In the genomic region with DNA sequence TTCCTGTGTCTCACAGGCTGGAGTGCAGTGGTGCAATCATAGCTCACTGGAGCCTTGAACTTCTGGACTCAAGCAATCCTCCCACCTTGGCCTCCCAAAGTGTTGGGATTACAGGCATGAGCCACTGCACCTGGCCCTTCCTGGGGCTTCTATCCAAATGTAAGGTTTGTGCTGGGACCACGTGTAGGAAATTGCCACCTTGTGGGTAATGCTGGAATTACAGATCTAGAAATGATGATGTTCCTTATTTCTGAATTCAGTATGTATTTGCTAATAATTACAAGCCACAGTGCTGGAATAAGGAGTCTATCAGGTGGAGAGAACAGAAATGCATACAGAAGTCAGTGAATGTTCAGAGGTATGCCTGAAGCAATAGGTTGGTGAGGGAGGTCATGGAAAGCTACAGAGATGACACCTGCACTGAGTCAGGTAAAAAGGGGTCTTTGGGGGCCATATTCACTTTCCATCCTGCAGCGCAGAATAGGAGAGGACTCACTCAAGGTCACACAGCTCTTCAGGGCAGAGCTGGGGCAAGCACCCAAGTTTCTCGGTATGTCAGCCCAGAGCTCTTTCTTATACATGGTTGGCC, we compare ENCODE assay signal across 9 cellular contexts. TPM values are rescaled to one million over a fixed set of nuclear protein-coding genes. Genes with fewer than 3 reads are reported as not detected.
DNase-seq lines count a peak whose midpoint lies in the region; ATAC-seq, FAIRE-seq and TF ChIP-seq lines count a peak whose summit lies in the region.
"Had no signal": no experiment of that assay in that cellular context is flagged by ENCODE, and none has a peak within 500 bp of the region (broad histone marks: within the 10 kb centered on the region; RNA-seq: fewer than 3 reads in every experiment).

No MANE protein-coding gene starts in this region.

- H3K27ac ChIP-seq in A549: no peak overlapping the region

- H3K27me3 Mint-ChIP-seq in MCF 10A (ENCODE audit: insufficient read depth, unreplicated experiment): peaks cover 5% of the 10 kb centered on the region

- POLR2A ChIA-PET in A549 (lab: Yijun Ruan, JAX): no interaction called here
- POLR2A ChIA-PET in MCF 10A (lab: Yijun Ruan, JAX): interaction anchor here (1.2 kb wide), 1 partner anchor 26 kb away, joined by 3 read pairs; no protein-coding TSS in a partner anchor

- TF ChIP-seq POLR2A in A549 (IDR thresholded peaks at IDR 0.05; ENCODE audit: low read length): no peak

- TF ChIP-seq CTCF in A549 (IDR thresholded peaks at IDR 0.05): peak; percentile 59
- peak; percentile 43 for TF ChIP-seq CTCF in MCF 10A (IDR thresholded peaks at IDR 0.05; ENCODE audit: unreplicated experiment)

- ATAC-seq in A549 (peak; percentile 62 to 66; a peak in 3 of 6 replicates), HG03097 (IDR thresholded peaks at IDR 0.05; ENCODE audit: low FRiP score, unreplicated experiment) (no peak)

- peak; percentile 54 to 55 for TF ChIP-seq RAD21 in A549 (conservative IDR thresholded peaks at IDR 0.05 in 1 of 2, IDR thresholded peaks at IDR 0.05 in 1 of 2)

- H3K36me3 Mint-ChIP-seq in MCF 10A (ENCODE audit: insufficient read depth, unreplicated experiment): no peaks in the 10 kb centered on the region

- H3K4me3 ChIP-seq in A549: no peak overlapping the region

- intact Hi-C loops in MCF 10A (cut with micrococcal nuclease): loop anchor here (2.0 kb wide), 2 partner anchors 62 to 520 kb away; no protein-coding TSS in a partner anchor

- in situ Hi-C loops in G401 (cut with HindIII; ENCODE audit: low sequenced_read_pairs): no loop called here

- no peak for FAIRE-seq in A549 (lab: Jason Lieb, UNC)
- FAIRE-seq: colon had no signal

- no peaks in the 10 kb centered on the region for H3K9me3 Mint-ChIP-seq in MCF 10A (ENCODE audit: unreplicated experiment)

- peaks cover 8% of the 10 kb centered on the region; the same call in 2 of the 3 replicates for H3K9me3 ChIP-seq in A549

- peaks cover 21% of the 10 kb centered on the region for H3K4me1 ChIP-seq in A549

- H3K4me2 ChIP-seq in A549: no peak overlapping the region

- CTCF ChIA-PET in A549 (lab: Yijun Ruan, JAX) (interaction anchor here (0.7 to 4.1 kb wide), 36 partner anchors 9 to 951 kb away, joined by 3 to 49 read pairs (median 4); partner anchors contain the start of gene ANKRD18A), MCF 10A (lab: Yijun Ruan, JAX) (interaction anchor here (0.5 to 4.3 kb wide), 22 partner anchors 8 to 859 kb away, joined by 3 to 37 read pairs (median 3); no protein-coding TSS in a partner anchor)

- H3K4me3 Mint-ChIP-seq in MCF 10A (ENCODE audit: unreplicated experiment): no peak overlapping the region

- DNase-seq in A549 (ENCODE audit: low read depth in 1 of 2, low spot score in 1 of 2) (peak; percentile 34 to 60), G401 (ENCODE audit: low spot score) (peak; percentile 72), NCI-H2227 (lab: John Stamatoyannopoulos, UW; ENCODE audit: unreplicated experiment) (peak; percentile 45), MCF 10A (ENCODE audit: unreplicated experiment) (peak; percentile 49), lung microvascular endothelial cell (ENCODE audit: low read depth in 2 of 2) (peak; percentile 43 to 60), hepatic stellate cell (ENCODE audit: low spot score) (no peak), activated gamma-delta T cell (lab: John Stamatoyannopoulos, UW) (no peak)

- TF ChIP-seq EP300 in A549 (IDR thresholded peaks at IDR 0.05): no peak

- no TSS peak for BruUV-seq in MCF 10A (replicated peaks; lab: Mats Ljungman, UMichigan)

- H3K27ac Mint-ChIP-seq in MCF 10A (ENCODE audit: low read depth, unreplicated experiment): no peak overlapping the region

- 28% methylated on average over 3 of the region's 3 CpGs for WGBS in A549 (ENCODE audit: missing lambda C conversion rate)

- H3K4me1 Mint-ChIP-seq in MCF 10A (ENCODE audit: insufficient read depth, unreplicated experiment): no peaks in the 10 kb centered on the region

TF ChIP-seq in A549, 52 proteins besides CTCF, POLR2A, EP300 and RAD21:
- peak; percentile 76; the same call in 1 of the 2 replicates for TF ChIP-seq MYC (IDR thresholded peaks at IDR 0.05; ENCODE audit: borderline replicate concordance, low read length)
- TF ChIP-seq, protein P1, sequence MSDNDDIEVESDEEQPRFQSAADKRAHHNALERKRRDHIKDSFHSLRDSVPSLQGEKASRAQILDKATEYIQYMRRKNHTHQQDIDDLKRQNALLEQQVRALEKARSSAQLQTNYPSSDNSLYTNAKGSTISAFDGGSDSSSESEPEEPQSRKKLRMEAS (IDR thresholded peaks at IDR 0.05): peak; percentile 85
- TF ChIP-seq NPAS2 (CRISPR knock-in tag; IDR thresholded peaks at IDR 0.05; ENCODE audit: borderline replicate concordance): no peak
- peak; percentile 58 for TF ChIP-seq SMC3 (IDR thresholded peaks at IDR 0.05)
- TF ChIP-seq, protein P2, sequence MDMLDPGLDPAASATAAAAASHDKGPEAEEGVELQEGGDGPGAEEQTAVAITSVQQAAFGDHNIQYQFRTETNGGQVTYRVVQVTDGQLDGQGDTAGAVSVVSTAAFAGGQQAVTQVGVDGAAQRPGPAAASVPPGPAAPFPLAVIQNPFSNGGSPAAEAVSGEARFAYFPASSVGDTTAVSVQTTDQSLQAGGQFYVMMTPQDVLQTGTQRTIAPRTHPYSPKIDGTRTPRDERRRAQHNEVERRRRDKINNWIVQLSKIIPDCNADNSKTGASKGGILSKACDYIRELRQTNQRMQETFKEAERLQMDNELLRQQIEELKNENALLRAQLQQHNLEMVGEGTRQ (IDR thresholded peaks at IDR 0.05): peak; percentile 22; the same call in 1 of the 2 replicates
- no peak for TF ChIP-seq ELK1 (IDR thresholded peaks at IDR 0.05; ENCODE audit: low read depth, low read length)
- TF ChIP-seq, protein P3, sequence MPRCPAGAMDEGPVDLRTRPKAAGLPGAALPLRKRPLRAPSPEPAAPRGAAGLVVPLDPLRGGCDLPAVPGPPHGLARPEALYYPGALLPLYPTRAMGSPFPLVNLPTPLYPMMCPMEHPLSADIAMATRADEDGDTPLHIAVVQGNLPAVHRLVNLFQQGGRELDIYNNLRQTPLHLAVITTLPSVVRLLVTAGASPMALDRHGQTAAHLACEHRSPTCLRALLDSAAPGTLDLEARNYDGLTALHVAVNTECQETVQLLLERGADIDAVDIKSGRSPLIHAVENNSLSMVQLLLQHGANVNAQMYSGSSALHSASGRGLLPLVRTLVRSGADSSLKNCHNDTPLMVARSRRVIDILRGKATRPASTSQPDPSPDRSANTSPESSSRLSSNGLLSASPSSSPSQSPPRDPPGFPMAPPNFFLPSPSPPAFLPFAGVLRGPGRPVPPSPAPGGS (IDR thresholded peaks at IDR 0.05): no peak
TF ChIP-seq in A549: peak in this region for 4.

RNA-seq across cellular contexts. Expression of gene IGFBPL1, which starts 8.8 kb away (rescaled TPM):
- polyA plus RNA-seq in A549 (2011; rRNA removed) (2.5 and 2.9 TPM in 2 replicates), A549 (2017; fragmentation: RNase III; extraction: RNeasy Plus Mini Kit Qiagen cat#74134 plus additional on column Dnase treatment) (2.7 to 3.0 TPM (median 2.7 TPM) in 3 replicates)
- 1.7 and 1.8 TPM in 2 replicates for polyA plus RNA-seq in A549 (2012; cell fraction: cytosol; rRNA removed)
- 0.98 and 2.0 TPM in 2 replicates for polyA plus RNA-seq in A549 (2012; cell fraction: nucleus; rRNA removed)
- polyA minus RNA-seq in A549 (2011; rRNA and poly(A)+ RNA removed): 6.3 and 6.4 TPM in 2 replicates
- total RNA-seq in G401 (2014; rRNA removed; shearing (Covaris generic)): 1.3 TPM in 1 of 2 replicates, not detected in the other
- total RNA-seq in MCF 10A (2022) (not detected in 2 replicates), lung microvascular endothelial cell (under 0.01 and 0.20 TPM in 2 replicates)

RNA-seq across cellular contexts. Expression of gene ALDH1B1, which starts 40.5 kb away (rescaled TPM):
- polyA plus RNA-seq in A549 (2011; rRNA removed): 39.7 and 40.2 TPM in 2 replicates
- 37.2 and 44.6 TPM in 2 replicates for polyA plus RNA-seq in A549 (2012; cell fraction: cytosol; rRNA removed)
- polyA plus RNA-seq in A549 (2012; cell fraction: nucleus; rRNA removed): 31.1 and 32.9 TPM in 2 replicates
- 71.8 to 76.0 TPM (median 75.8 TPM) in 3 replicates for polyA plus RNA-seq in A549 (2017; fragmentation: RNase III; extraction: RNeasy Plus Mini Kit Qiagen cat#74134 plus additional on column Dnase treatment)
- polyA minus RNA-seq in A549 (2011; rRNA and poly(A)+ RNA removed): 51.6 and 52.6 TPM in 2 replicates
- total RNA-seq in G401 (2014; rRNA removed; shearing (Covaris generic)): 61.8 and 87.4 TPM in 2 replicates
- total RNA-seq in MCF 10A (2022): 17.5 and 26.2 TPM in 2 replicates
- total RNA-seq in lung microvascular endothelial cell: 9.2 and 11.1 TPM in 2 replicates

Comparison
In these comparisons a context has a peak if more than half of its experiments do, and no peak if none do; other contexts are left out.
1. DNase-seq: peak in A549 (2 of 2), G401 (single experiment), NCI-H2227 (single experiment), MCF 10A (single experiment) and lung microvascular endothelial cell (2 of 2); none in hepatic stellate cell (single experiment) and activated gamma-delta T cell (single experiment).